In genomic region chr15:41483115-41483514, GRCh38 we compare ENCODE assay signal across 11 cellular contexts. TPM values are rescaled to one million over a fixed set of nuclear protein-coding genes. Genes with fewer than 3 reads are reported as not detected.
A peak's percentile ranks its signal among the peaks of the same experiment; 100 is the strongest.
DNase-seq lines count a peak whose midpoint lies in the region; ATAC-seq, FAIRE-seq and TF ChIP-seq lines count a peak whose summit lies in the region.
"Had no signal": no experiment of that assay in that cellular context is flagged by ENCODE, and none has a peak within 500 bp of the region (broad histone marks: within the 10 kb centered on the region; RNA-seq: fewer than 3 reads in every experiment).

No MANE protein-coding gene starts in this region.

- intact Hi-C loops in psoas muscle (cut with DNase I): no loop called here

- peak; percentile 66 for ATAC-seq in GM18505 (IDR thresholded peaks at IDR 0.05; ENCODE audit: unreplicated experiment)
- peak; percentile 66 for ATAC-seq in GM21381 (IDR thresholded peaks at IDR 0.05; ENCODE audit: unreplicated experiment)
- no peak for ATAC-seq in GM18873 (IDR thresholded peaks at IDR 0.05; ENCODE audit: low FRiP score, unreplicated experiment)
- ATAC-seq in psoas muscle: no peak
- no peak for ATAC-seq in HG02981 (IDR thresholded peaks at IDR 0.05; ENCODE audit: unreplicated experiment)

- no peak for FAIRE-seq in HTR-8/SVneo (lab: Jason Lieb, UNC)
- FAIRE-seq: keratinocyte had no signal

- peaks cover 30% of the 10 kb centered on the region for H3K4me1 ChIP-seq in hepatocyte (ENCODE audit: insufficient read depth)
- H3K4me1 ChIP-seq in psoas muscle: no peaks in the 10 kb centered on the region

- H3K9me3 ChIP-seq in KOPT-K1 (ENCODE audit: insufficient read depth, low read length, poor library complexity, severe bottlenecking) (no peaks in the 10 kb centered on the region), hepatocyte (ENCODE audit: low read depth) (no peaks in the 10 kb centered on the region), psoas muscle (no peaks in the 10 kb centered on the region)

- TF ChIP-seq CTCF in hepatocyte (IDR thresholded peaks at IDR 0.05; ENCODE audit: poor library complexity) (no peak), psoas muscle (IDR thresholded peaks at IDR 0.05) (no peak)

- no peaks in the 10 kb centered on the region for H3K9me2 ChIP-seq in hepatocyte (replicated peaks; ENCODE audit: insufficient read depth)

- no peaks in the 10 kb centered on the region for H3K79me2 ChIP-seq in hepatocyte

- peak overlapping the region; percentile 4 for H3K27ac ChIP-seq in KOPT-K1 (ENCODE audit: low read depth, low read length, poor library complexity, severe bottlenecking)
- peak overlapping the region; percentile 83 for H3K27ac ChIP-seq in hepatocyte
- H3K27ac ChIP-seq in psoas muscle: no peak overlapping the region
- H3K27ac ChIP-seq: WERI-Rb-1 had no signal

- H3K4me2 ChIP-seq in hepatocyte: peak overlapping the region; percentile 59

- H3K27me3 ChIP-seq in hepatocyte (no peaks in the 10 kb centered on the region), psoas muscle (ENCODE audit: insufficient read depth in 3 of 3, low read length in 2 of 3) (peaks cover 0 to 8% (median 3%) of the 10 kb centered on the region in 3 donors)

- H2AFZ ChIP-seq in hepatocyte: no peak overlapping the region

- TF ChIP-seq POLR2A in GM18505 (IDR thresholded peaks at IDR 0.05; ENCODE audit: borderline replicate concordance, extremely low read depth, insufficient read depth, insufficient read length): no peak

- H3K36me3 ChIP-seq in KOPT-K1 (ENCODE audit: insufficient read depth, low read length) (peaks cover 56% of the 10 kb centered on the region), hepatocyte (replicated peaks; ENCODE audit: insufficient read depth, low read depth) (peaks cover 5% of the 10 kb centered on the region), psoas muscle (ENCODE audit: insufficient read depth in 1 of 2, low read depth in 1 of 2) (peaks cover 5 to 54% of the 10 kb centered on the region in 2 donors)

- H3K4me3 ChIP-seq in hepatocyte (no peak overlapping the region), psoas muscle (no peak overlapping the region)

- DNase-seq in hepatocyte (ENCODE audit: low spot score) (no peak), psoas muscle (no peak), HTR-8/SVneo (ENCODE audit: insufficient read length, low spot score) (no peak)
- DNase-seq: NCI-H446, WERI-Rb-1 had no signal

- no peaks in the 10 kb centered on the region for H4K20me1 ChIP-seq in hepatocyte (ENCODE audit: insufficient read depth, poor library complexity, severe bottlenecking)

RNA-seq across cellular contexts. Expression of gene ITPKA, which starts 10.6 kb away (rescaled TPM):
- total RNA-seq in hepatocyte: 18.5 and 20.5 TPM in 2 replicates
- 16.2 and 33.3 TPM in 2 replicates for polyA plus RNA-seq in hepatocyte
- 1 to 10 TPM in 1 of 4 donors, under 1 TPM in 2, not detected in 1; 0.23 to 1.3 (median 0.89) TPM for total RNA-seq in psoas muscle
- 1 to 10 TPM in 1 of 3 donors, under 1 TPM in 2; 0.04 to 1.7 (median 0.68) TPM for polyA plus RNA-seq in psoas muscle

RNA-seq across cellular contexts. Expression of gene LTK, which starts 30.5 kb away (rescaled TPM):
- total RNA-seq in hepatocyte (0.83 and 1.6 TPM in 2 replicates), psoas muscle (1 to 10 TPM in 1 of 4 donors, under 1 TPM in 3; 0.13 to 1.1 (median 0.18) TPM)
- polyA plus RNA-seq in hepatocyte (1.1 and 1.2 TPM in 2 replicates), psoas muscle (under 1 TPM in 2 of 3 donors, not detected in 1; 0.05 to 0.12 TPM)
- polyA plus RNA-seq: keratinocyte had no signal

Comparison
In these comparisons a context has a peak if more than half of its experiments do, and no peak if none do; other contexts are left out.
1. ATAC-seq: peak in GM18505 (single experiment) and GM21381 (single experiment); none in GM18873 (single experiment), psoas muscle (0 of 4) and HG02981 (single experiment).